Comparison of ENCODE assay signal across 32 cellular contexts in the genomic region with DNA sequence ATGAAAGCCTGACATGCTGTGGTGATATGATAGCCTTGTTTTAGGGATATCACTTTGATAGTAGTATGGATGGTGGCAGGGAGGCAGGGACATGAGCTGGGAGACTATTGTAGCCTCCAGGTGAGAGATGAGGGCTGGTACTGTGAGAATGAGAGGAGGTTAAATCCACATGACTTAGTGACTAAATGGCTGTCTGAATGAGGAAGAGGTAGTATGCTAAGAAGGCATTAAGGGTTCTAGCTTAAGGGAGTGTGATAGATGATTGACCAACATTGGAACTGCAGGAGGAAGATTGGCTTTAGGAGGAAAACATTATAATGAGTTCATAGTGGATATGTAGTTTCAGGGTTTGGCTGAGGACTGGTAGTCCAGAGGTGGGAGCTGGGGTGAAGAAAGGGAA.
DNase-seq lines count a peak whose midpoint lies in the region; ATAC-seq, FAIRE-seq and TF ChIP-seq lines count a peak whose summit lies in the region.
"Had no signal": no experiment of that assay in that cellular context is flagged by ENCODE, and none has a peak within 500 bp of the region (broad histone marks: within the 10 kb centered on the region; RNA-seq: fewer than 3 reads in every experiment).

No MANE protein-coding gene starts in this region.

- H3K27me3 Mint-ChIP-seq in WTC11 (ENCODE audit: low read depth) (no peaks in the 10 kb centered on the region), neural crest cell (ENCODE audit: low read depth) (no peaks in the 10 kb centered on the region)

- H3K4me3 Mint-ChIP-seq in WTC11 (no peak overlapping the region), neural crest cell (no peak overlapping the region)
- H3K4me3 Mint-ChIP-seq: natural killer cell had no signal

- peaks cover 43% of the 10 kb centered on the region for H3K4me1 Mint-ChIP-seq in WTC11
- peaks cover 29% of the 10 kb centered on the region for H3K4me1 Mint-ChIP-seq in neural crest cell
- H3K4me1 Mint-ChIP-seq: natural killer cell had no signal

- peak overlapping the region; percentile 11 for H3K27ac Mint-ChIP-seq in WTC11
- H3K27ac Mint-ChIP-seq in neural crest cell (ENCODE audit: unreplicated experiment), result peak overlapping the region; percentile 82
- H3K27ac Mint-ChIP-seq: activated T-helper 2 cell treated with anti-CD3 and anti-CD28 coated beads, Interferon-gamma antibody, Interleukin-2, Interleukin-4, amounts not matched to agents 10 μg/mL and 5 μg/mL and 100 μg/mL, durations not matched to agents 14 hours and 24 hours and 36 hours; natural killer cell had no signal

- ATAC-seq in WTC11, result peak; percentile 57
- peak; percentile 68 for ATAC-seq in esophagus mucosa
- ATAC-seq: A549; lower lobe of right lung; mucosa of descending colon; natural killer cell; stimulated activated naive CD8-positive, alpha-beta T cell treated with anti-CD3 and anti-CD28 coated beads, Interleukin-15, Interleukin-2, amounts not matched to agents 100 U/mL and 50 U/mL, for 24 hours had no signal

- peaks cover 3% of the 10 kb centered on the region for H3K36me3 Mint-ChIP-seq in WTC11
- peaks cover 3% of the 10 kb centered on the region for H3K36me3 Mint-ChIP-seq in neural crest cell (ENCODE audit: low read depth)
- H3K36me3 Mint-ChIP-seq: natural killer cell had no signal

- H3K9me3 Mint-ChIP-seq in WTC11 (peaks cover 4% of the 10 kb centered on the region), neural crest cell (peaks cover 3% of the 10 kb centered on the region)
- H3K9me3 Mint-ChIP-seq: activated T-helper 2 cell treated with anti-CD3 and anti-CD28 coated beads, Interferon-gamma antibody, Interleukin-2, Interleukin-4, amounts not matched to agents 10 μg/mL and 5 μg/mL and 100 μg/mL, durations not matched to agents 14 hours and 24 hours and 36 hours had no signal

- peak; percentile 28 for FAIRE-seq in GM12891 (lab: Jason Lieb, UNC)
- FAIRE-seq: A549, islet of Langerhans, RCC 7860 had no signal

- TF ChIP-seq POLR2A in GM12891 (IDR thresholded peaks at IDR 0.05; ENCODE audit: low read depth, low read length), result no peak

- DNase-seq in GM12891 (ENCODE audit: insufficient read length, low spot score) (no peak), WTC11 (ENCODE audit: low spot score) (no peak), neural crest cell (ENCODE audit: low read depth, low spot score) (no peak), NCI-H2171 treated with DMSO at 0.1 percent for 48 hours (lab: John Stamatoyannopoulos, UW) (no peak), dedifferentiated amniotic fluid mesenchymal stem cell (ENCODE audit: extremely low spot score) (no peak), DMS153 treated with DMSO at 0.1 percent for 48 hours (lab: John Stamatoyannopoulos, UW; ENCODE audit: unreplicated experiment) (no peak)
- no peak for DNase-seq in stimulated activated CD4-positive, alpha-beta T cell treated with anti-CD3 and anti-CD28 coated beads, Interleukin-2, amount 100 ng/mL, for 24 hours
- DNase-seq: activated CD4-positive, alpha-beta T cell treated with anti-CD3 and anti-CD28 coated beads for 4 hours; activated CD8-positive, alpha-beta memory T cell treated with anti-CD3 and anti-CD28 coated beads for 24 hours; activated naive CD4-positive, alpha-beta T cell treated with anti-CD3 and anti-CD28 coated beads, Interleukin-2, amount 50 U/mL, for 16 hours; activated T-cell treated with anti-CD3 and anti-CD28 coated beads for 4 hours; brain microvascular endothelial cell; DND-41; GF-D8; GOT3; KBM-7; lower lobe of right lung; MG63; mucosa of descending colon; natural killer cell; NCI-H2029 treated with DMSO at 0.1 percent for 48 hours; NCI-H2227 treated with DMSO at 0.1 percent for 48 hours; NCI-H748 treated with DMSO at 0.1 percent for 48 hours; ovary; SHP77 treated with DMSO at 0.1 percent for 48 hours; stimulated activated naive CD8-positive, alpha-beta T cell treated with anti-CD3 and anti-CD28 coated beads, Interleukin-15, Interleukin-2, amounts not matched to agents 100 U/mL and 50 U/mL, for 24 hours; tibial artery had no signal

- CTCF ChIA-PET in WTC11 (lab: Charles Lee), result interaction anchor here (0.8 to 1.9 kb wide), 6 partner anchors 11 to 331 kb away, joined by 3 to 10 read pairs (median 4); no protein-coding TSS in a partner anchor

- no peak for TF ChIP-seq CTCF in WTC11 (IDR thresholded peaks at IDR 0.05)
- no peak for TF ChIP-seq CTCF in neural crest cell (conservative IDR thresholded peaks at IDR 0.05)

- POLR2A ChIA-PET in WTC11 (lab: Charles Lee), result interaction anchor here (0.7 kb wide), 1 partner anchor 37 kb away, joined by 3 read pairs; no protein-coding TSS in a partner anchor

TF ChIP-seq in GM12891, 5 proteins besides CTCF, POLR2A, EP300 and RAD21:
- 0 out of 2 replicates have a peak, but pooled peaks have one; percentile 12 for TF ChIP-seq SPI1 (IDR thresholded peaks at IDR 0.05; ENCODE audit: low read depth, low read length)
- no peak for TF ChIP-seq TAF1 (IDR thresholded peaks at IDR 0.05; ENCODE audit: low read depth, low read length)
TF ChIP-seq in GM12891: peak in this region for 1.

TF ChIP-seq in WTC11, 78 proteins besides CTCF, POLR2A, EP300 and RAD21:
- no peak for TF ChIP-seq ATF3 (CRISPR knock-in tag; conservative IDR thresholded peaks at IDR 0.05)
- TF ChIP-seq ESRRA (CRISPR knock-in tag; IDR thresholded peaks at IDR 0.05; ENCODE audit: borderline replicate concordance), result no peak
- TF ChIP-seq, protein P1, sequence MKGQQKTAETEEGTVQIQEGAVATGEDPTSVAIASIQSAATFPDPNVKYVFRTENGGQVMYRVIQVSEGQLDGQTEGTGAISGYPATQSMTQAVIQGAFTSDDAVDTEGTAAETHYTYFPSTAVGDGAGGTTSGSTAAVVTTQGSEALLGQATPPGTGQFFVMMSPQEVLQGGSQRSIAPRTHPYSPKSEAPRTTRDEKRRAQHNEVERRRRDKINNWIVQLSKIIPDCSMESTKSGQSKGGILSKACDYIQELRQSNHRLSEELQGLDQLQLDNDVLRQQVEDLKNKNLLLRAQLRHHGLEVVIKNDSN (CRISPR knock-in tag; IDR thresholded peaks at IDR 0.05), result no peak
- no peak for TF ChIP-seq MYBL2 (CRISPR knock-in tag; IDR thresholded peaks at IDR 0.05)
- no peak for TF ChIP-seq RORB (CRISPR knock-in tag; IDR thresholded peaks at IDR 0.05)
- no peak for TF ChIP-seq TP53 (CRISPR knock-in tag; IDR thresholded peaks at IDR 0.05)
- TF ChIP-seq JUN (CRISPR knock-in tag; IDR thresholded peaks at IDR 0.05), result no peak
- TF ChIP-seq ERG (CRISPR knock-in tag; IDR thresholded peaks at IDR 0.05), result no peak
